8 cellular contexts compared by ENCODE assay signal in genomic region chr21:37267269-37268185, GRCh38. TPM values are rescaled to one million over a fixed set of nuclear protein-coding genes. Genes with fewer than 3 reads are reported as not detected.
DNase-seq lines count a peak whose midpoint lies in the region; ATAC-seq and TF ChIP-seq lines count a peak whose summit lies in the region.

Gene VPS26C, minus strand, starts transcription at chr21:37267334. Its CDS starts 40 bp downstream, at chr21:37267294.

- H3K9me3 ChIP-seq in prostate gland, result no peaks in the 10 kb centered on the region

- ATAC-seq in GM18498 (IDR thresholded peaks at IDR 0.05; ENCODE audit: unreplicated experiment) (peak; percentile 92), HG02938 (IDR thresholded peaks at IDR 0.05; ENCODE audit: unreplicated experiment) (peak; percentile 87), left ventricle myocardium superior (peak; percentile 94)

- H3K36me3 ChIP-seq in prostate gland (no peaks in the 10 kb centered on the region), urinary bladder (ENCODE audit: insufficient read depth) (no peaks in the 10 kb centered on the region)

- under 1% methylated on average over 72 of the region's 86 CpGs for WGBS in prostate gland
- WGBS in urinary bladder, result under 1% methylated on average over 86 of the region's 86 CpGs

- intact Hi-C loops in left ventricle myocardium superior (cut with micrococcal nuclease) (no loop called here), prostate gland (cut with DNase I) (loop anchor here (2.0 to 5.0 kb wide), 3 partner anchors 99 to 295 kb away; partner anchors contain the start of gene DYRK1A)

- H3K4me3 ChIP-seq in prostate gland, result peak within 1 kb of the TSS; percentile 74 to 81
- peak within 1 kb of the TSS; percentile 82 for H3K4me3 ChIP-seq in urinary bladder (ENCODE audit: low read depth, low read length)

- peak in 1 of 4 experiments; percentile 3 for TF ChIP-seq CTCF in prostate gland (IDR thresholded peaks at IDR 0.05)

- H3K27ac ChIP-seq in angular gyrus (ENCODE audit: low read depth, low read length) (peak within 1 kb of the TSS; percentile 96), prostate gland (peak within 1 kb of the TSS; percentile 94 to 96), urinary bladder (ENCODE audit: low read depth) (peak within 1 kb of the TSS; percentile 99)

- DNase-seq in NCI-H187 (lab: John Stamatoyannopoulos, UW) (peak; percentile 98 to 99), T-helper 2 cell (peak; percentile 92 to 100 (median 97)), left ventricle myocardium superior (peak; percentile 99), prostate gland (ENCODE audit: low spot score) (peak; percentile 98)

- H3K27me3 ChIP-seq in prostate gland (replicated peaks; ENCODE audit: insufficient read depth), result no peaks in the 10 kb centered on the region

- H3K4me1 ChIP-seq in prostate gland (replicated peaks), result peaks cover 4% of the 10 kb centered on the region
- H3K4me1 ChIP-seq in urinary bladder (ENCODE audit: insufficient read depth), result no peaks in the 10 kb centered on the region

- TF ChIP-seq POLR2A in prostate gland (IDR thresholded peaks at IDR 0.05), result peak; percentile 75

RNA-seq across cellular contexts. Expression of gene VPS26C, which starts in this region (rescaled TPM):
- total RNA-seq in left ventricle myocardium superior (49.9 TPM), prostate gland (10 to 100 TPM; 36.8 to 46.1 TPM), urinary bladder (47.3 TPM)
- polyA plus RNA-seq in urinary bladder, result 37.2 TPM

Comparison
In these comparisons a context has a peak if more than half of its experiments do, and no peak if none do; other contexts are left out.
1. Peak in every context shown above with its lines: DNase-seq, ATAC-seq, H3K4me3 ChIP-seq and H3K27ac ChIP-seq.